ENCODE assay signal across 11 cellular contexts in the genomic region with DNA sequence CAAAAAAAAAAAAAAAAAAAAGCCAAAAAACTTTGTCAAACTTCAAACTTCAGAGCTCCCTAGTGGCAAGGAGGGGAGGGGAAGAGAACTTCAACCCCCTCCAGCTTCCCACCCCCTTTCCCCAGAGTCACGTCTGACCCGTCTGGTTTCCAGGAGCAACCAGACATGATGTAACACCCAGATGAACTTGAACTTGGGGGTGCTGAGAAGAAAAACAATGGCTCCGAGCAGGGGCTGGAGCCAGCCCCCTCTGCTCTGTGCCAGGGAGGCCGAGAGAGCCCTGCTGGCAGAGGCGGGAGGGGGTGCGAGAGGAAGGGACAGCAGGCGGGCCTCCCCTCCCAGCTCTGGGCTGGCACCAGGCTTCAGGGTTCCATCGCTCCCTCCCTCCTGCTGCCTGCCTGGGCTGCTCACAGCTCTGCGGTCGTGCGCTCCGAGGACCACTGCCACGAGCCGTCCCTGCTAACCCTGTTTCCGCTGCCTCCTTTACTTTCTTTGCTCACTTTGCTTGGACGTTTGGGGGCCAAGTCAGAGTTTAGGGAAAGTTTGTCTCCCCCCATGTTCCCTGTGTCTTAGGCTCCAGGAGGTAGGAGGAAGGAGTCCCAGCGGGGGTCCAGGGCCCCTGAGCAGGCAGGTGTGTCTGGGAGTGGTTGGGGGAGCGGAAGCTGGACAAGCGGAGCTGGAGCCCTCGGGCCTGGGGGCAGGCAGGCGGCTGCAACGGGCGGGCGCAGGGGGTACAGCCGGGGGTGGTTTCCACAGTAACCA. TPM values are rescaled to one million over a fixed set of nuclear protein-coding genes. Genes with fewer than 3 reads are reported as not detected.
A peak's percentile ranks its signal among the peaks of the same experiment; 100 is the strongest.
DNase-seq lines count a peak whose midpoint lies in the region; ATAC-seq and TF ChIP-seq lines count a peak whose summit lies in the region.
"Had no signal": no experiment of that assay in that cellular context is flagged by ENCODE, and none has a peak within 500 bp of the region (broad histone marks: within the 10 kb centered on the region; RNA-seq: fewer than 3 reads in every experiment).

No MANE protein-coding gene starts in this region.

- no peak for TF ChIP-seq POLR2A in lower leg skin (IDR thresholded peaks at IDR 0.05)

- H3K36me3 ChIP-seq in right atrium auricular region, result peaks cover 19% of the 10 kb centered on the region

- intact Hi-C loops in sciatic nerve (cut with DNase I) (loop anchor here (2.0 kb wide), 1 partner anchor 111 kb away; no protein-coding TSS in a partner anchor), lower leg skin (cut with DNase I; ENCODE audit: low total_unique reads) (no loop called here)
- intact Hi-C loops in activated T-helper 2 cell treated with anti-CD3 and anti-CD28 coated beads, Interferon-gamma antibody, Interleukin-2, Interleukin-4, amounts not matched to agents 10 μg/mL and 5 μg/mL and 100 μg/mL, durations not matched to agents 14 hours and 24 hours and 36 hours (cut with micrococcal nuclease), result no loop called here

- H3K27ac ChIP-seq in angular gyrus (ENCODE audit: low read depth, low read length) (peak overlapping the region; percentile 87), right atrium auricular region (peak overlapping the region; percentile 84 to 85)

- H3K4me1 Mint-ChIP-seq in activated T-helper 2 cell treated with anti-CD3 and anti-CD28 coated beads, Interferon-gamma antibody, Interleukin-2, Interleukin-4, amounts not matched to agents 10 μg/mL and 5 μg/mL and 100 μg/mL, durations not matched to agents 14 hours and 24 hours and 36 hours (ENCODE audit: low read depth), result peaks cover 16% of the 10 kb centered on the region

- H3K9me3 ChIP-seq in right atrium auricular region, result no peaks in the 10 kb centered on the region

- no peaks in the 10 kb centered on the region for H3K27me3 ChIP-seq in right atrium auricular region

- H3K36me3 Mint-ChIP-seq in activated T-helper 2 cell treated with anti-CD3 and anti-CD28 coated beads, Interferon-gamma antibody, Interleukin-2, Interleukin-4, amounts not matched to agents 10 μg/mL and 5 μg/mL and 100 μg/mL, durations not matched to agents 14 hours and 24 hours and 36 hours (ENCODE audit: low read depth), result peaks cover 3% of the 10 kb centered on the region

- H3K27ac Mint-ChIP-seq in activated T-helper 2 cell treated with anti-CD3 and anti-CD28 coated beads, Interferon-gamma antibody, Interleukin-2, Interleukin-4, amounts not matched to agents 10 μg/mL and 5 μg/mL and 100 μg/mL, durations not matched to agents 14 hours and 24 hours and 36 hours, result no peak overlapping the region

- H3K9me3 Mint-ChIP-seq in activated T-helper 2 cell treated with anti-CD3 and anti-CD28 coated beads, Interferon-gamma antibody, Interleukin-2, Interleukin-4, amounts not matched to agents 10 μg/mL and 5 μg/mL and 100 μg/mL, durations not matched to agents 14 hours and 24 hours and 36 hours, result no peaks in the 10 kb centered on the region

- peaks cover 16% of the 10 kb centered on the region for H3K27me3 Mint-ChIP-seq in activated T-helper 2 cell treated with anti-CD3 and anti-CD28 coated beads, Interferon-gamma antibody, Interleukin-2, Interleukin-4, amounts not matched to agents 10 μg/mL and 5 μg/mL and 100 μg/mL, durations not matched to agents 14 hours and 24 hours and 36 hours (ENCODE audit: low read depth)

- TF ChIP-seq CTCF in right atrium auricular region (IDR thresholded peaks at IDR 0.05) (no peak), lower leg skin (IDR thresholded peaks at IDR 0.05) (no peak)

- no peak overlapping the region for H3K4me3 ChIP-seq in right atrium auricular region
- H3K4me3 ChIP-seq in lower leg skin (ENCODE audit: low read depth, poor library complexity, severe bottlenecking), result no peak overlapping the region
- H3K4me3 ChIP-seq: GM12878 had no signal

- ATAC-seq in sciatic nerve, result peak; percentile 80
- no peak for ATAC-seq in GM18870 (IDR thresholded peaks at IDR 0.05; ENCODE audit: unreplicated experiment)
- ATAC-seq: GM12878 had no signal

- H3K4me3 Mint-ChIP-seq in activated T-helper 2 cell treated with anti-CD3 and anti-CD28 coated beads, Interferon-gamma antibody, Interleukin-2, Interleukin-4, amounts not matched to agents 10 μg/mL and 5 μg/mL and 100 μg/mL, durations not matched to agents 14 hours and 24 hours and 36 hours (ENCODE audit: low read depth), result no peak overlapping the region

- peaks cover 0 to 72% of the 10 kb centered on the region in 2 donors for H3K4me1 ChIP-seq in right atrium auricular region

- DNase-seq in ELF-1 (ENCODE audit: low read depth, low spot score), result peak; percentile 43
- peak; percentile 84 for DNase-seq in right atrium auricular region (ENCODE audit: low spot score)
- DNase-seq in sciatic nerve (ENCODE audit: low spot score), result no peak
- DNase-seq in activated T-helper 2 cell treated with anti-CD3 and anti-CD28 coated beads, Interferon-gamma antibody, Interleukin-2, Interleukin-4, amounts not matched to agents 10 μg/mL and 5 μg/mL and 100 μg/mL, durations not matched to agents 14 hours and 24 hours and 36 hours (ENCODE audit: low spot score), result no peak
- DNase-seq in occipital lobe (lab: John Stamatoyannopoulos, UW), result no peak
- no peak for DNase-seq in lower leg skin (ENCODE audit: low spot score in 2 of 2)
- DNase-seq: foreskin melanocyte, T-helper 2 cell had no signal

- WGBS in lower leg skin, 2 donors, result 47 to 59% methylated on average over 23 to 25 of the region's 25 CpGs

RNA-seq across cellular contexts. Expression of gene LYL1, which starts 11.1 kb away (rescaled TPM):
- total RNA-seq in right atrium auricular region (10 to 100 TPM; 10.2 to 15.3 TPM), sciatic nerve (20.2 TPM), occipital lobe (3.3 TPM), lower leg skin (1 to 10 TPM; 4.9 to 8.3 (median 7.0) TPM)
- total RNA-seq in activated T-helper 2 cell treated with anti-CD3 and anti-CD28 coated beads, Interferon-gamma antibody, Interleukin-2, Interleukin-4, amounts not matched to agents 10 μg/mL and 5 μg/mL and 100 μg/mL, durations not matched to agents 14 hours and 24 hours and 36 hours, result 5.5 and 5.6 TPM in 2 replicates

RNA-seq across cellular contexts. Expression of gene TRMT1, which starts 25.0 kb away (rescaled TPM):
- total RNA-seq in right atrium auricular region (10 to 100 TPM; 13.6 to 15.0 TPM), sciatic nerve (34.7 TPM), occipital lobe (27.1 TPM), lower leg skin (10 to 100 TPM; 17.7 to 60.4 (median 32.7) TPM)
- total RNA-seq in activated T-helper 2 cell treated with anti-CD3 and anti-CD28 coated beads, Interferon-gamma antibody, Interleukin-2, Interleukin-4, amounts not matched to agents 10 μg/mL and 5 μg/mL and 100 μg/mL, durations not matched to agents 14 hours and 24 hours and 36 hours, result 112 and 116 TPM in 2 replicates

RNA-seq across cellular contexts. Expression of gene NACC1, which starts 26.5 kb away (rescaled TPM):
- total RNA-seq in right atrium auricular region (10 to 100 TPM; 25.4 to 27.3 TPM), sciatic nerve (30.7 TPM), occipital lobe (13.1 TPM), lower leg skin (10 to 100 TPM; 21.4 to 46.1 (median 39.8) TPM)
- 117 and 132 TPM in 2 replicates for total RNA-seq in activated T-helper 2 cell treated with anti-CD3 and anti-CD28 coated beads, Interferon-gamma antibody, Interleukin-2, Interleukin-4, amounts not matched to agents 10 μg/mL and 5 μg/mL and 100 μg/mL, durations not matched to agents 14 hours and 24 hours and 36 hours

RNA-seq across cellular contexts. Expression of gene STX10, which starts 58.6 kb away (rescaled TPM):
- 10 to 100 TPM; 33.1 to 39.2 TPM for total RNA-seq in right atrium auricular region
- total RNA-seq in sciatic nerve, result 48.3 TPM
- 68.9 and 69.1 TPM in 2 replicates for total RNA-seq in activated T-helper 2 cell treated with anti-CD3 and anti-CD28 coated beads, Interferon-gamma antibody, Interleukin-2, Interleukin-4, amounts not matched to agents 10 μg/mL and 5 μg/mL and 100 μg/mL, durations not matched to agents 14 hours and 24 hours and 36 hours
- total RNA-seq in occipital lobe, result 20.3 TPM
- total RNA-seq in lower leg skin, result 100 to 1,000 TPM in 1 of 4 donors, 10 to 100 TPM in 3; 67.8 to 110 (median 78.0) TPM

RNA-seq across cellular contexts. Expression of gene IER2, which starts 58.6 kb away (rescaled TPM):
- total RNA-seq in right atrium auricular region, result 100 to 1,000 TPM in 1 of 2 donors, 10 to 100 TPM in 1; 35.4 to 139 TPM
- 102 TPM for total RNA-seq in sciatic nerve
- total RNA-seq in activated T-helper 2 cell treated with anti-CD3 and anti-CD28 coated beads, Interferon-gamma antibody, Interleukin-2, Interleukin-4, amounts not matched to agents 10 μg/mL and 5 μg/mL and 100 μg/mL, durations not matched to agents 14 hours and 24 hours and 36 hours, result 140 and 143 TPM in 2 replicates
- total RNA-seq in occipital lobe, result 9.4 TPM
- total RNA-seq in lower leg skin, result 100 to 1,000 TPM; 118 to 146 (median 130) TPM

Comparison
In these comparisons a context has a peak if more than half of its experiments do, and no peak if none do; other contexts are left out.
1. DNase-seq: peak in ELF-1 (single experiment) and right atrium auricular region (single experiment); none in sciatic nerve (single experiment), activated T-helper 2 cell treated with anti-CD3 and anti-CD28 coated beads, Interferon-gamma antibody, Interleukin-2, Interleukin-4, amounts not matched to agents 10 μg/mL and 5 μg/mL and 100 μg/mL, durations not matched to agents 14 hours and 24 hours and 36 hours (single experiment), occipital lobe (single experiment) and lower leg skin (0 of 2).